Comparison of ENCODE assay signal across 8 cellular contexts in the genomic region with DNA sequence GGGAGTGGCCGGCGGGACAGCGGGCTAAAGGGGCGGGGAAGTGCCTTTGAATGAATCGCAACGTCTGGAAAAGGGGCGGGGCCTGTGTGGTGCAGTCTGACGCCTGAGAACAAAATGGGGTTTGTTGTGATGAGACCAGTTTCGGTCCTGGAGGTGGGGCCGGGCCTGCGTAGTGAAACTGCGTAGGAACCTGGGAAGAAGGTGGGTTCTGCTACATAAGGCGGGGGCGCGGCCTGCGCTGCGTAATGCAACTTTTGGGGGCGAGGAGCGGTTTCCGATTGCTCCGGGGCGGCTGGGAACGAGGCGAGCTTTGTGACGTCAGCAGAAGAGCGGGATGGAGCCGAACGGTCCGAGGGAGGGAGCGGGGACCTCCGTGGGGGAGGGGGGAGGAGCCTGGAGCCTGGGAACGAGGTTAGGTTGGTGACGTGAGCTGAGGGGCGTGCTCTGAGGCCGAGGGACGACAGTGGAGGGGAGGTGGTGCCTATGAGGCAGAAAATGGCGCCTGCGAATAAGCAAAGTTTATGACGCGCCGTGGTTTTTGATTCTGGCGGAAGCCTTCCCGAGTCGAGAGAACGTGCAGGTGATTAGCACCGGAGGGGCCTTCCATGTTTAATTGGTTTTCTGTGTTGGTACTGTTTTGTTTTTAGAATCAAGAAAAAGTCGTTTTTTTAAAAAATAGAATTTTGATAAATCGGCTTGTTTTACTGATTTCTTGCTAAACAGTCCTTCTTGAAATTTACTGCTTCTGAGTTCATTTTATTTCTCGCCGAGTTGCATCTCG. TPM values are rescaled to one million over a fixed set of nuclear protein-coding genes. Genes with fewer than 3 reads are reported as not detected.
DNase-seq lines count a peak whose midpoint lies in the region; ATAC-seq and TF ChIP-seq lines count a peak whose summit lies in the region.

No MANE protein-coding gene starts in this region.

- H3K27me3 ChIP-seq in PC-3 (ENCODE audit: low read length) = no peaks in the 10 kb centered on the region
- H3K27me3 ChIP-seq in muscle layer of colon (ENCODE audit: control insufficient read depth in 1 of 2, insufficient read depth in 2 of 2, low read length in 2 of 2) = peaks cover 0 to 5% of the 10 kb centered on the region in 2 donors

- peak overlapping the region; percentile 92 for H3K27ac Mint-ChIP-seq in activated T-cell treated with anti-CD3 and anti-CD28 coated beads, Interleukin-2, amount 50 U/mL, for 24 hours

- H3F3A ChIP-seq in PC-3 (ENCODE audit: low read length, unreplicated experiment) = no peaks in the 10 kb centered on the region

- POLR2A ChIA-PET in PC-3 (lab: Charles Lee; ENCODE audit: unreplicated experiment) = interaction anchor here (0.6 to 1.3 kb wide), 4 partner anchors 16 to 151 kb away, joined by 3 to 11 read pairs (median 8); no protein-coding TSS in a partner anchor

- CTCF ChIA-PET in PC-3 (lab: Charles Lee) = interaction anchor here (0.7 kb wide), 1 partner anchor 79 kb away, joined by 3 read pairs; no protein-coding TSS in a partner anchor

- H3K4me3 Mint-ChIP-seq in activated T-cell treated with anti-CD3 and anti-CD28 coated beads, Interleukin-2, amount 50 U/mL, for 24 hours = peak overlapping the region; percentile 82

- H3K4me1 ChIP-seq in PC-3 (ENCODE audit: insufficient read depth, low read length) (peaks cover 9% of the 10 kb centered on the region), muscle layer of colon (ENCODE audit: insufficient read depth, low read length) (peaks cover 7% of the 10 kb centered on the region)

- TF ChIP-seq CTCF in PC-3 (conservative IDR thresholded peaks at IDR 0.05; ENCODE audit: low read depth, low read length) = no peak

- H3K9me3 ChIP-seq in PC-3 (ENCODE audit: low read length) (no peaks in the 10 kb centered on the region), muscle layer of colon (ENCODE audit: low read length) (no peaks in the 10 kb centered on the region)

- peaks cover 32% of the 10 kb centered on the region for H3K4me1 Mint-ChIP-seq in activated T-cell treated with anti-CD3 and anti-CD28 coated beads, Interleukin-2, amount 50 U/mL, for 24 hours (ENCODE audit: low read depth)

- H3K27me3 Mint-ChIP-seq in activated T-cell treated with anti-CD3 and anti-CD28 coated beads, Interleukin-2, amount 50 U/mL, for 24 hours = peaks cover 21% of the 10 kb centered on the region

- H3K9ac ChIP-seq in PC-3 (ENCODE audit: low read length) (peak overlapping the region; percentile 99), muscle layer of colon (ENCODE audit: low read length) (peak overlapping the region; percentile 37)

- peaks cover 45% of the 10 kb centered on the region for H3K79me2 ChIP-seq in PC-3 (ENCODE audit: low read length)

- no peak overlapping the region for H2AFZ ChIP-seq in PC-3 (ENCODE audit: low read length)

- DNase-seq in DMS53 (lab: John Stamatoyannopoulos, UW) (peak; percentile 99), PC-3 (peak; percentile 91)
- peak; percentile 93 for DNase-seq in Jurkat, Clone E6-1 (ENCODE audit: low read depth, low spot score)
- DNase-seq in activated T-cell treated with anti-CD3 and anti-CD28 coated beads, Interleukin-2, amount 50 U/mL, for 24 hours = peak; percentile 93
- peak; percentile 74 to 89 for DNase-seq in stimulated activated CD8-positive, alpha-beta memory T cell treated with anti-CD3 and anti-CD28 coated beads, Interleukin-7, amount 100 ng/mL, for 1 hour (ENCODE audit: low read depth in 2 of 2)

- H3K4me3 ChIP-seq in Jurkat, Clone E6-1 (ENCODE audit: low read length) = peak overlapping the region; percentile 69
- peak overlapping the region; percentile 77 for H3K4me3 ChIP-seq in PC-3 (ENCODE audit: low read length)
- peak overlapping the region; percentile 31 to 47 for H3K4me3 ChIP-seq in muscle layer of colon (ENCODE audit: low read depth in 1 of 2, low read length in 2 of 2)

- peak; percentile 80 for ATAC-seq in GM21717 (IDR thresholded peaks at IDR 0.05; ENCODE audit: unreplicated experiment)
- peak; percentile 91 for ATAC-seq in PC-3
- ATAC-seq in esophagus mucosa = peak; percentile 96

- H3K4me2 ChIP-seq in PC-3 (ENCODE audit: low read length) = peak overlapping the region; percentile 95

- intact Hi-C loops in PC-3 (cut with micrococcal nuclease) = loop anchor here (1.0 kb wide), 1 partner anchor 15 kb away; a partner anchor contains a TSS

- peaks cover 5% of the 10 kb centered on the region for H3K36me3 ChIP-seq in PC-3 (ENCODE audit: low read depth, low read length)
- peaks cover 4% of the 10 kb centered on the region for H3K36me3 ChIP-seq in muscle layer of colon (ENCODE audit: insufficient read depth, low read length)

- no TSS peak for BruUV-seq in PC-3 (replicated peaks; lab: Mats Ljungman, UMichigan)

- H3K27ac ChIP-seq in PC-3 (ENCODE audit: low read length) (peak overlapping the region; percentile 98), muscle layer of colon (ENCODE audit: low read depth, low read length) (peak overlapping the region; percentile 88)

- no peaks in the 10 kb centered on the region for H4K20me1 ChIP-seq in PC-3 (ENCODE audit: low read length)

- H3K9me2 ChIP-seq in PC-3 (replicated peaks; ENCODE audit: low read length) = no peaks in the 10 kb centered on the region

- peaks cover 33% of the 10 kb centered on the region for H3K36me3 Mint-ChIP-seq in activated T-cell treated with anti-CD3 and anti-CD28 coated beads, Interleukin-2, amount 50 U/mL, for 24 hours (ENCODE audit: low read depth)

- H3K9me3 Mint-ChIP-seq in activated T-cell treated with anti-CD3 and anti-CD28 coated beads, Interleukin-2, amount 50 U/mL, for 24 hours = no peaks in the 10 kb centered on the region

RNA-seq across cellular contexts. Expression of a gene that starts 0.7 kb away (rescaled TPM):
- polyA plus RNA-seq in Jurkat, Clone E6-1 (2012; ENCODE audit: insufficient read depth, insufficient read length) = 131 TPM
- total RNA-seq in PC-3 (2014; rRNA removed) (31.3 and 37.3 TPM in 2 replicates), esophagus mucosa (13.2 TPM)

RNA-seq across cellular contexts. Expression of a gene that starts 15.0 kb away (rescaled TPM):
- 118 TPM for polyA plus RNA-seq in Jurkat, Clone E6-1 (2012; ENCODE audit: insufficient read depth, insufficient read length)
- total RNA-seq in PC-3 (2014; rRNA removed) (155 and 208 TPM in 2 replicates), esophagus mucosa (80.7 TPM)

RNA-seq across cellular contexts. Expression of a gene that starts 39.9 kb away (rescaled TPM):
- polyA plus RNA-seq in Jurkat, Clone E6-1 (2012; ENCODE audit: insufficient read depth, insufficient read length) = 280 TPM
- total RNA-seq in PC-3 (2014; rRNA removed) (282 and 299 TPM in 2 replicates), esophagus mucosa (190 TPM)

Comparison
In these comparisons a context has a peak if more than half of its experiments do, and no peak if none do; other contexts are left out.
1. Peak in every context shown above with its lines: DNase-seq, ATAC-seq, H3K4me3 ChIP-seq and H3K27ac ChIP-seq.